Comparison of ENCODE assay signal across 14 cellular contexts in the genomic region with DNA sequence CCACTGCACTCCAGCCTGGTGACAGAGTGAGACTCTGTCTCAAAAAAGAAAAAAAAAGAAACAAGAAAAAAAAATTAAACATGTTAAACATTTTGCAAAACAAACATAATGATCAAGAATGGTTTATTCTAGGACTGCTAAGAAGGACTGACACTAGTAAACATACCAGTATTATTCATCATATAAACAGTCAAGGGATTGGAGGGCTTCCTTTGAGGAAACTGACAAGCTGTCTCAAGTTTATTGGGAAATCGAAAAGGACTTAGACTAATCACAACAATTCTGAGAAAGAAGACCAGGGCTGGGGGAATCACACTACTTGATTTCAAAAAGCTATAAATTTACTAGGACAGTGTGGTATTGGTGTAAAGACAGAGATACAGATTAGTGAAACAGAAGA.
"Had no signal": no experiment of that assay in that cellular context is flagged by ENCODE, and none has a peak within 500 bp of the region (broad histone marks: within the 10 kb centered on the region; RNA-seq: fewer than 3 reads in every experiment).

No MANE protein-coding gene starts in this region.

- H3K36me3 ChIP-seq: lower lobe of right lung, neutrophil had no signal

- H3K27ac ChIP-seq: cardiac muscle cell, lower lobe of right lung, neutrophil, right atrium auricular region had no signal

- H3K4me3 Mint-ChIP-seq: naive thymus-derived CD8-positive, alpha-beta T cell; stimulated activated naive B cell treated with anti-CD40 and anti-IgM and Interleukin-4, amounts not matched to agents 10 μg/mL and 1 μg/mL and 100 μg/mL, for 72 hours had no signal

- DNase-seq: activated effector memory CD4-positive, alpha-beta T cell treated with Interleukin-2 at 50 U/mL for 16 hours; activated T-cell treated with anti-CD3 and anti-CD28 coated beads, Interleukin-2, amount 50 U/mL, for 1 hour; hypothalamus; lower lobe of right lung; mucosa of descending colon; naive thymus-derived CD8-positive, alpha-beta T cell; stimulated activated CD4-positive, alpha-beta T cell treated with anti-CD3 and anti-CD28 coated beads, Interleukin-1b, Interleukin-23, amount 100 ng/mL, for 48 hours; stimulated activated naive B cell treated with anti-CD40 and anti-IgM and Interleukin-4, amounts not matched to agents 10 μg/mL and 1 μg/mL and 100 μg/mL, for 72 hours; trophoblast cell had no signal

- H3K4me1 Mint-ChIP-seq: naive thymus-derived CD8-positive, alpha-beta T cell; stimulated activated naive B cell treated with anti-CD40 and anti-IgM and Interleukin-4, amounts not matched to agents 10 μg/mL and 1 μg/mL and 100 μg/mL, for 72 hours had no signal

- H3K27ac Mint-ChIP-seq: activated naive CD4-positive, alpha-beta T cell treated with anti-CD3 and anti-CD28 coated beads, Interleukin-2, amount 50 U/mL, for 72 hours; naive thymus-derived CD8-positive, alpha-beta T cell; stimulated activated naive B cell treated with anti-CD40 and anti-IgM and Interleukin-4, amounts not matched to agents 10 μg/mL and 1 μg/mL and 100 μg/mL, for 72 hours had no signal

- H3K4me3 ChIP-seq: cardiac muscle cell, lower lobe of right lung, mucosa of descending colon, right atrium auricular region had no signal

- FAIRE-seq: colon had no signal

- H3K9me3 ChIP-seq: lower lobe of right lung, mucosa of descending colon, neutrophil, right atrium auricular region had no signal

- H3K4me1 ChIP-seq: lower lobe of right lung, right atrium auricular region had no signal

- H3K36me3 Mint-ChIP-seq: activated naive CD4-positive, alpha-beta T cell treated with anti-CD3 and anti-CD28 coated beads, Interleukin-2, amount 50 U/mL, for 72 hours; naive thymus-derived CD8-positive, alpha-beta T cell; stimulated activated naive B cell treated with anti-CD40 and anti-IgM and Interleukin-4, amounts not matched to agents 10 μg/mL and 1 μg/mL and 100 μg/mL, for 72 hours had no signal

- H3K9me3 Mint-ChIP-seq: activated naive CD4-positive, alpha-beta T cell treated with anti-CD3 and anti-CD28 coated beads, Interleukin-2, amount 50 U/mL, for 72 hours; naive thymus-derived CD8-positive, alpha-beta T cell; stimulated activated naive B cell treated with anti-CD40 and anti-IgM and Interleukin-4, amounts not matched to agents 10 μg/mL and 1 μg/mL and 100 μg/mL, for 72 hours had no signal

- H3K27me3 ChIP-seq: cardiac muscle cell, neutrophil, right atrium auricular region had no signal
